8 cellular contexts compared by ENCODE assay signal in the genomic region with DNA sequence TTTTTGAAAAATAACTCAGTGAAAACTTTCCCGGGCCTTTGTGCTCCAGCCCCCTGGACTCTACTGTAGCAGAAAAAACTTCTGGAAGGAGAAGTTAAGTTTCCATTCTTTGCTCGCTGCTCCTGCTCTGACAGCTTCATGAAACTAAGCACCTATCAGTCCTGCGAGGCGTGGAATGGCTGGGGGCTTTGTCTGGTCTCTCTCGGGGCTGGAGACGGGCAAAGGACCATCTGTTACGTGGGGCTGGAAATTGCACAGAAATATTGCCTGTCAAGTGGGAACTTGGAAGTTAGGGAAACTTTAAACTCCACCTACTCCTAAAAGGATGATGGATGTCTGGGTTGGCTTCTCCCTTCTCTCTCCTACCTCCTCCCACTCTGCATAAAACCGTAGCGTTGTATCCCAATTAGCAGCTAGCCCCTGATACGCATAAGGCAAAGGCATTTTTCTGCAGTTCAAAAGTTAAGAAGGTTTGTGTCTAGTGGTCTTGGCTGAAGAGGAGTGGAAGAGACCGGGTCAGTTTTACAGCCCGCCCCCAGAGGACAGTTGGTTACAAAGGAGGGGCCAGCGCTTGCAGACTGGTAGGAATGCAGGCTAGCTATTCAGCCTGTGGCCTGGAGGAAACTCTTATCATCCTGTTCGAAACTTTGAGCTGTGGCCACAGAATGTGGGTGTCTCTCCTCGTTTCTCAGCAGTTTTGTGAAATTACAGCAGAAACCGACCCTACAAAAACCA. TPM values are rescaled to one million over a fixed set of nuclear protein-coding genes. Genes with fewer than 3 reads are reported as not detected.
DNase-seq lines count a peak whose midpoint lies in the region; ATAC-seq and TF ChIP-seq lines count a peak whose summit lies in the region.

No MANE protein-coding gene starts in this region.

- H3K9ac ChIP-seq in iPS-18a (ENCODE audit: low read length) = peak overlapping the region; percentile 21

- H3K4me3 ChIP-seq in H7 (ENCODE audit: insufficient read depth, low read depth, low read length) (peak overlapping the region; percentile 76), astrocyte of the cerebellum (ENCODE audit: low read depth, low read length) (peak overlapping the region; percentile 64), iPS-18a (ENCODE audit: low read length) (peak overlapping the region; percentile 85), gastrocnemius medialis (peak overlapping the region; percentile 50 to 65 (median 56))

- intact Hi-C loops in gastrocnemius medialis (cut with DNase I; ENCODE audit: low total_unique reads) = loop anchor here (10.0 kb wide), 1 partner anchor 294 kb away; no protein-coding TSS in a partner anchor

- no peak overlapping the region for H3K27ac ChIP-seq in iPS-18a (ENCODE audit: low read length)
- H3K27ac ChIP-seq in gastrocnemius medialis = peak overlapping the region; percentile 66 to 73 (median 72)

- TF ChIP-seq POLR2A in gastrocnemius medialis (IDR thresholded peaks at IDR 0.05) = no peak

- H3K27me3 ChIP-seq in H7 (ENCODE audit: control insufficient read depth, insufficient read depth, low read length) = peaks cover 3% of the 10 kb centered on the region; the same call in 1 of the 2 replicates
- peaks cover 7% of the 10 kb centered on the region for H3K27me3 ChIP-seq in iPS-18a (ENCODE audit: control insufficient read depth, insufficient read depth, low read length)
- H3K27me3 ChIP-seq in gastrocnemius medialis = peaks cover 0 to 4% (median 0%) of the 10 kb centered on the region in 3 donors

- ATAC-seq in gastrocnemius medialis (peak; percentile 2 to 34), GM21576 (IDR thresholded peaks at IDR 0.05; ENCODE audit: unreplicated experiment) (no peak)

- H3K9me3 ChIP-seq in iPS-18a (ENCODE audit: control insufficient read depth, low read depth, low read length) = no peaks in the 10 kb centered on the region
- H3K9me3 ChIP-seq in gastrocnemius medialis = no peaks in the 10 kb centered on the region

- DNase-seq in H7 (peak; percentile 71), astrocyte of the cerebellum (ENCODE audit: low read depth) (peak; percentile 56), gastrocnemius medialis (peak; percentile 12 to 15), HuH-7.5 (ENCODE audit: low spot score) (no peak)
- DNase-seq in activated naive CD4-positive, alpha-beta T cell treated with Interleukin-2 at 50 U/mL for 16 hours = no peak
- no peak for DNase-seq in stimulated activated CD4-positive, alpha-beta T cell treated with anti-CD3 and anti-CD28 coated beads, Interleukin-15, amount 100 ng/mL, for 24 hours

- H3K4me1 ChIP-seq in iPS-18a (ENCODE audit: control insufficient read depth, low read depth, low read length) = peaks cover 10% of the 10 kb centered on the region
- H3K4me1 ChIP-seq in gastrocnemius medialis = peaks cover 0 to 3% of the 10 kb centered on the region in 2 donors

- in situ Hi-C loops in astrocyte of the cerebellum (cut with HindIII; ENCODE audit: low sequenced_read_pairs) = no loop called here
- in situ Hi-C loops in gastrocnemius medialis (cut with MboI; ENCODE audit: low sequenced_read_pairs in 4 of 4) = no loop called here

- TF ChIP-seq CTCF in astrocyte of the cerebellum (IDR thresholded peaks at IDR 0.05; ENCODE audit: low read depth, low read length, missing control alignments) (peak; percentile 26), gastrocnemius medialis (IDR thresholded peaks at IDR 0.05 in 4 of 5, conservative IDR thresholded peaks at IDR 0.05 in 1 of 5) (peak in 2 of 5 experiments; percentile 13 to 19)

- H3K36me3 ChIP-seq in H7 (replicated peaks; ENCODE audit: control insufficient read depth, insufficient read depth, low read length) (no peaks in the 10 kb centered on the region), iPS-18a (ENCODE audit: control insufficient read depth, low read depth, low read length) (no peaks in the 10 kb centered on the region), gastrocnemius medialis (no peaks in the 10 kb centered on the region)

RNA-seq across cellular contexts. Expression of gene FBXL7, which starts 1.2 kb away (rescaled TPM):
- 7.5 and 8.4 TPM in 2 replicates for total RNA-seq in H7 (2014; rRNA removed; shearing (Covaris generic))
- total RNA-seq in gastrocnemius medialis = 1 to 10 TPM; 2.4 to 4.9 (median 3.1) TPM

Comparison
In these comparisons a context has a peak if more than half of its experiments do, and no peak if none do; other contexts are left out.
1. DNase-seq: peak in H7 (single experiment), astrocyte of the cerebellum (single experiment) and gastrocnemius medialis (2 of 2); none in activated naive CD4-positive, alpha-beta T cell treated with Interleukin-2 at 50 U/mL for 16 hours (single experiment), HuH-7.5 (single experiment) and stimulated activated CD4-positive, alpha-beta T cell treated with anti-CD3 and anti-CD28 coated beads, Interleukin-15, amount 100 ng/mL, for 24 hours (single experiment).
2. Peak in every context shown above with its lines, with median percentiles within 50 percentile points of each other: H3K4me3 ChIP-seq.